In the genomic region with DNA sequence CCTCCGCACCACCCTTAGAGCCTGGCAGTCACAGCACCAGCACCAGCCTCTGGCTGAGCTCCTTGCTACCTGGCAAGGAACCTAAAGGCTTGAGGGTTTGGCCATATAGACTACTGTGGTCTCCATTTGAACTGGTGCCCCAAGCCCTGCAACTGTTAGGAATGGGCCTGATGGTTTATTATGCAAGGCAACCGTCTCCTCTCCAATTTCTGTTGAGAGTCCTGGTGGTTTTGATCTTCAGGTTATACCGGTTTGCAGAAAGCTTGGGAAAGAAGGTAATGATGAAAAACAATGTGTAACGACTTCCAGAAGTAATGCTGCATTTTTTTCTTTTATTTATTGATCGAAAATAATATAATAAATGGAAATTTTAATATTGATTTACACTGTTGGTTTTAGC, we compare ENCODE assay signal across 23 cellular contexts.
"Had no signal": no experiment of that assay in that cellular context is flagged by ENCODE, and none has a peak within 500 bp of the region (broad histone marks: within the 10 kb centered on the region; RNA-seq: fewer than 3 reads in every experiment).

No MANE protein-coding gene starts in this region.

- H3K9me3 Mint-ChIP-seq: activated CD4-positive, alpha-beta T cell treated with anti-CD3 and anti-CD28 coated beads, Interleukin-2, amount 10 ng/mL, durations not matched to agents 7 days and 5 days; activated CD8-positive, alpha-beta T cell treated with anti-CD3 and anti-CD28 coated beads for 36 hours; central memory CD8-positive, alpha-beta T cell; mesothelial cell of epicardium; natural killer cell treated with Interleukin-12 subunit alpha and Interleukin-12 subunit beta and Interleukin-15 and Interleukin-18, amount 100 ng/mL, for 72 hours; stimulated activated naive CD8-positive, alpha-beta T cell treated with anti-CD3 and anti-CD28 coated beads, Interleukin-15, amount 100 ng/mL, for 72 hours had no signal

- H3K27ac Mint-ChIP-seq: activated CD4-positive, alpha-beta T cell treated with anti-CD3 and anti-CD28 coated beads, Interleukin-2, amount 10 ng/mL, durations not matched to agents 7 days and 5 days; activated CD8-positive, alpha-beta memory T cell treated with anti-CD3 and anti-CD28 coated beads, Interleukin-2, amount 10 ng/mL, durations not matched to agents 7 days and 5 days; activated CD8-positive, alpha-beta T cell treated with anti-CD3 and anti-CD28 coated beads for 36 hours; mesothelial cell of epicardium; natural killer cell treated with Interleukin-12 subunit alpha and Interleukin-12 subunit beta and Interleukin-15 and Interleukin-18, amount 100 ng/mL, for 72 hours; stimulated activated naive CD8-positive, alpha-beta T cell treated with anti-CD3 and anti-CD28 coated beads, Interleukin-15, amount 100 ng/mL, for 72 hours had no signal

- H3K36me3 ChIP-seq: colonic mucosa, ovary, prostate gland, suprapubic skin had no signal

- ATAC-seq: activated CD8-positive, alpha-beta memory T cell treated with anti-CD3 and anti-CD28 coated beads, Interleukin-2, amount 10 ng/mL, durations not matched to agents 7 days and 5 days; left lobe of liver had no signal

- H3K9me3 ChIP-seq: colonic mucosa, ovary, prostate gland, suprapubic skin, tibial nerve had no signal

- H3K4me3 Mint-ChIP-seq: activated CD4-positive, alpha-beta T cell treated with anti-CD3 and anti-CD28 coated beads, Interleukin-2, amount 10 ng/mL, durations not matched to agents 7 days and 5 days; activated CD8-positive, alpha-beta memory T cell treated with anti-CD3 and anti-CD28 coated beads, Interleukin-2, amount 10 ng/mL, durations not matched to agents 7 days and 5 days; activated CD8-positive, alpha-beta T cell treated with anti-CD3 and anti-CD28 coated beads for 36 hours; central memory CD8-positive, alpha-beta T cell; mesothelial cell of epicardium; natural killer cell treated with Interleukin-12 subunit alpha and Interleukin-12 subunit beta and Interleukin-15 and Interleukin-18, amount 100 ng/mL, for 72 hours; stimulated activated naive CD8-positive, alpha-beta T cell treated with anti-CD3 and anti-CD28 coated beads, Interleukin-15, amount 100 ng/mL, for 72 hours had no signal

- H3K4me1 ChIP-seq: colonic mucosa, prostate gland had no signal

- H3K27me3 ChIP-seq: colonic mucosa, foreskin keratinocyte, ovary, suprapubic skin, tibial nerve had no signal

- H3K36me3 Mint-ChIP-seq: activated CD8-positive, alpha-beta memory T cell treated with anti-CD3 and anti-CD28 coated beads, Interleukin-2, amount 10 ng/mL, durations not matched to agents 7 days and 5 days; mesothelial cell of epicardium; natural killer cell treated with Interleukin-12 subunit alpha and Interleukin-12 subunit beta and Interleukin-15 and Interleukin-18, amount 100 ng/mL, for 72 hours had no signal

- DNase-seq: activated CD4-positive, alpha-beta T cell treated with anti-CD3 and anti-CD28 coated beads, Interleukin-2, amount 10 ng/mL, durations not matched to agents 7 days and 5 days; activated CD4-positive, CD25-positive, alpha-beta regulatory T cell treated with anti-CD3 and anti-CD28 coated beads, Interleukin-2, amount 50 U/mL, for 72 hours; activated CD8-positive, alpha-beta memory T cell treated with anti-CD3 and anti-CD28 coated beads, Interleukin-2, amount 10 ng/mL, durations not matched to agents 7 days and 5 days; activated CD8-positive, alpha-beta T cell treated with anti-CD3 and anti-CD28 coated beads for 36 hours; activated gamma-delta T cell; activated T-cell treated with anti-CD3 and anti-CD28 coated beads for 4 hours; colonic mucosa; foreskin keratinocyte; kidney; ovary; stimulated activated CD4-positive, alpha-beta T cell treated with anti-CD3 and anti-CD28 coated beads, Interleukin-12 subunit alpha, Interleukin-12 subunit beta, amount 100 ng/mL, for 4 hours; stimulated activated CD4-positive, alpha-beta T cell treated with anti-CD3 and anti-CD28 coated beads, Interleukin-4, amount 100 ng/mL, for 4 hours; stimulated activated naive CD8-positive, alpha-beta T cell treated with anti-CD3 and anti-CD28 coated beads, Interleukin-15, amount 100 ng/mL, for 72 hours had no signal

- H3K4me1 Mint-ChIP-seq: central memory CD8-positive, alpha-beta T cell; mesothelial cell of epicardium had no signal

- H3K27ac ChIP-seq: colonic mucosa, epithelial cell of prostate, ovary, prostate gland, suprapubic skin, tibial nerve had no signal

- H3K27me3 Mint-ChIP-seq: activated CD8-positive, alpha-beta T cell treated with anti-CD3 and anti-CD28 coated beads for 36 hours; stimulated activated naive CD8-positive, alpha-beta T cell treated with anti-CD3 and anti-CD28 coated beads, Interleukin-15, amount 100 ng/mL, for 72 hours had no signal

- FAIRE-seq: urothelium cell line had no signal

- H3K4me3 ChIP-seq: colonic mucosa, lung, ovary, prostate gland, suprapubic skin, tibial nerve had no signal
